In genomic region chr1:206469411-206469932, GRCh38 we compare ENCODE assay signal across 1 cellular context.
TF ChIP-seq lines count a peak whose summit lies in the region.

No MANE protein-coding gene starts in this region.

TF ChIP-seq in SK-N-SH, 30 proteins besides CTCF, POLR2A, EP300 and RAD21 (continued from another document):
- no peak for TF ChIP-seq EZH2phosphoT487 (IDR thresholded peaks at IDR 0.05; ENCODE audit: borderline replicate concordance, low read depth)
- no peak for TF ChIP-seq NFIC (IDR thresholded peaks at IDR 0.05; ENCODE audit: borderline replicate concordance)
- TF ChIP-seq POLR2AphosphoS5 (IDR thresholded peaks at IDR 0.05; ENCODE audit: low read depth, low read length) = no peak
- TF ChIP-seq GATA2 (CRISPR knock-in tag; IDR thresholded peaks at IDR 0.05) = no peak
- TF ChIP-seq MEF2A (IDR thresholded peaks at IDR 0.05; ENCODE audit: borderline replicate concordance, low read depth) = no peak
- no peak for TF ChIP-seq ZBTB33 (IDR thresholded peaks at IDR 0.05; ENCODE audit: borderline replicate concordance, low read depth)
- no peak for TF ChIP-seq TEAD4 (IDR thresholded peaks at IDR 0.05; ENCODE audit: borderline replicate concordance, insufficient read depth)
- no peak for TF ChIP-seq REST (IDR thresholded peaks at IDR 0.05; ENCODE audit: low read depth, low read length)
